19 cellular contexts compared by ENCODE assay signal in genomic region chr5:10666531-10667305, GRCh38.
"Had no signal": no experiment of that assay in that cellular context is flagged by ENCODE, and none has a peak within 500 bp of the region (broad histone marks: within the 10 kb centered on the region; RNA-seq: fewer than 3 reads in every experiment).

No MANE protein-coding gene starts in this region.

- H3K4me3 ChIP-seq: left lung, lung, upper lobe of left lung had no signal

- H3K36me3 ChIP-seq: left lung, upper lobe of left lung had no signal

- ATAC-seq: activated T-cell treated with anti-CD3 and anti-CD28 coated beads, Interleukin-2, amount 50 U/mL, for 4 hours; foreskin keratinocyte; left lung; stimulated activated naive CD8-positive, alpha-beta T cell treated with anti-CD3 and anti-CD28 coated beads, Interleukin-15, Interleukin-2, amounts not matched to agents 100 U/mL and 50 U/mL, for 24 hours had no signal

- H3K4me1 ChIP-seq: foreskin keratinocyte, upper lobe of left lung had no signal

- H3K27ac ChIP-seq: foreskin keratinocyte, left lung, upper lobe of left lung had no signal

- DNase-seq: activated CD4-positive, alpha-beta T cell treated with anti-CD3 and anti-CD28 coated beads for 4 hours; activated CD4-positive, alpha-beta T cell treated with anti-CD3 and anti-CD28 coated beads, Interleukin-2, amount 50 U/mL, for 48 hours; activated CD8-positive, alpha-beta memory T cell treated with anti-CD3 and anti-CD28 coated beads, Interleukin-2, amount 50 U/mL, for 48 hours; activated naive CD4-positive, alpha-beta T cell treated with Interleukin-2 at 50 U/mL for 16 hours; activated naive CD8-positive, alpha-beta T cell treated with anti-CD3 and anti-CD28 coated beads, Interleukin-2, amount 10 ng/mL, durations not matched to agents 7 days and 5 days; activated T-cell treated with anti-CD3 and anti-CD28 coated beads, Interleukin-2, amount 50 U/mL, for 4 hours; amygdala; effector CD4-positive, alpha-beta T cell; erythroblast; foreskin keratinocyte; left lung; nephron progenitor cell; occipital lobe; stimulated activated CD4-positive, alpha-beta T cell treated with anti-CD3 and anti-CD28 coated beads, Interleukin-12 subunit alpha, Interleukin-12 subunit beta, amount 100 ng/mL, for 4 hours; stimulated activated CD4-positive, alpha-beta T cell treated with anti-CD3 and anti-CD28 coated beads, Interleukin-4, amount 100 ng/mL, for 4 hours; stimulated activated naive CD8-positive, alpha-beta T cell treated with anti-CD3 and anti-CD28 coated beads, Interleukin-15, Interleukin-2, amounts not matched to agents 100 U/mL and 50 U/mL, for 24 hours; T-helper 9 cell; upper lobe of left lung had no signal

- H3K9me3 ChIP-seq: left lung, upper lobe of left lung had no signal

- H3K27me3 ChIP-seq: foreskin keratinocyte, left lung, upper lobe of left lung had no signal
